1 cellular context compared by ENCODE assay signal in the genomic region with DNA sequence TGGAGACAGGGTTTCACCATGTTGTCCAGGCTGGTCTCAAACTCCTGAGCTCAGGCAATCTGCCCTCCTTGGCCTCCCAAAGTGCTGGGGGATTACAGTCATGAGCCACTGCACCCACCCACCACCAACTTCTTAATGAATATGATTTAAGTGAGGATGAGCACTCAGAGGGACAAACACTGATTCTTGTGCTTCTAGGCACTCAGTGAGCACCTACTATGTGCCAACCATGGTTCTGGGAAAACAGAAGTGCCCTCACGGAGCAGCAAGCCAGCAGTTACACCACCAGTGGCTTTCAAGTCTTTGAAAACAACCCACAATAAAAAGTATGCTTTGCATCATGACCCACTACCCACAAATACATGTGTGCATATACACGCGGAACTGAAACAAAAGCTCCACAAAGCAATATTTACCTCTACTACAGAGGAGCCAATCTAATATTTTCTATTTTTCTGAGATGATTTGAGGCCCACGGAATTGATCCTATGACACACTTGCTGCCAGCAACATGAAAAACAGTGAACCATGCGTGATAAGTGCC.
TF ChIP-seq lines count a peak whose summit lies in the region.

No MANE protein-coding gene starts in this region.

TF ChIP-seq in GM12878, 131 proteins besides CTCF, POLR2A, EP300 and RAD21 (continued from another document):
- no peak for TF ChIP-seq MAX (IDR thresholded peaks at IDR 0.05; ENCODE audit: low read depth, low read length)
- peak; percentile 50 for TF ChIP-seq RUNX3 (IDR thresholded peaks at IDR 0.05; ENCODE audit: low read length)
- TF ChIP-seq SPI1 (IDR thresholded peaks at IDR 0.05; ENCODE audit: borderline replicate concordance, insufficient read depth, low read depth, low read length): peak; percentile 65; the same call in 1 of the 2 replicates
- TF ChIP-seq NR2F1 (conservative IDR thresholded peaks at IDR 0.05): no peak
- TF ChIP-seq SP1 (IDR thresholded peaks at IDR 0.05; ENCODE audit: low read depth, low read length): no peak
- TF ChIP-seq PAX5 (IDR thresholded peaks at IDR 0.05; ENCODE audit: borderline replicate concordance, low read depth, low read length): 0 out of 2 replicates have a peak, but pooled peaks have one; percentile 32
- no peak for TF ChIP-seq CHD1 (IDR thresholded peaks at IDR 0.05; ENCODE audit: low read depth, low read length)
- TF ChIP-seq SMARCA5 (IDR thresholded peaks at IDR 0.05): no peak
- TF ChIP-seq ZSCAN29 (IDR thresholded peaks at IDR 0.05): no peak
- TF ChIP-seq SIX5 (IDR thresholded peaks at IDR 0.05; ENCODE audit: low read depth, low read length, severe bottlenecking): no peak
- no peak for TF ChIP-seq ZNF274 (IDR thresholded peaks at IDR 0.05; ENCODE audit: insufficient read depth, insufficient read length)
- TF ChIP-seq MTA2 (IDR thresholded peaks at IDR 0.05; ENCODE audit: low read depth): peak; percentile 33; the same call in 1 of the 2 replicates
- no peak for TF ChIP-seq SKIL (IDR thresholded peaks at IDR 0.05; ENCODE audit: low read depth, poor library complexity, severe bottlenecking)
- no peak for TF ChIP-seq ZNF592 (IDR thresholded peaks at IDR 0.05)
